Comparison of ENCODE assay signal across 19 cellular contexts in genomic region chr14:76829016-76829365, GRCh38. TPM values are rescaled to one million over a fixed set of nuclear protein-coding genes. Genes with fewer than 3 reads are reported as not detected.
A peak's percentile ranks its signal among the peaks of the same experiment; 100 is the strongest.
DNase-seq lines count a peak whose midpoint lies in the region; ATAC-seq, FAIRE-seq and TF ChIP-seq lines count a peak whose summit lies in the region.
"Had no signal": no experiment of that assay in that cellular context is flagged by ENCODE, and none has a peak within 500 bp of the region (broad histone marks: within the 10 kb centered on the region; RNA-seq: fewer than 3 reads in every experiment).

No MANE protein-coding gene starts in this region.

- H3K27me3 Mint-ChIP-seq in HFFc6 (ENCODE audit: insufficient read depth) (peaks cover 29% of the 10 kb centered on the region), progenitor cell of endocrine pancreas (no peaks in the 10 kb centered on the region), immature natural killer cell (ENCODE audit: low read depth in 3 of 3) (peaks cover 0 to 8% (median 7%) of the 10 kb centered on the region in 3 donors)

- peak overlapping the region; percentile 7; the same call in 1 of the 2 replicates for H3K4me3 Mint-ChIP-seq in HFFc6
- H3K4me3 Mint-ChIP-seq in progenitor cell of endocrine pancreas (ENCODE audit: low read depth) = peak overlapping the region; percentile 58
- H3K4me3 Mint-ChIP-seq in immature natural killer cell = no peak overlapping the region
- H3K4me3 Mint-ChIP-seq: type B pancreatic cell had no signal

- H3K9me3 Mint-ChIP-seq in HFFc6 (no peaks in the 10 kb centered on the region), progenitor cell of endocrine pancreas (ENCODE audit: low read depth) (peaks cover 4% of the 10 kb centered on the region), immature natural killer cell (no peaks in the 10 kb centered on the region)
- H3K9me3 Mint-ChIP-seq: type B pancreatic cell had no signal

- H3K36me3 Mint-ChIP-seq in HFFc6 (ENCODE audit: low read depth) (0 out of 2 replicates have a peak, but pooled peaks cover 4% of the 10 kb centered on the region), progenitor cell of endocrine pancreas (ENCODE audit: insufficient read depth) (peaks cover 7% of the 10 kb centered on the region), immature natural killer cell (no peaks in the 10 kb centered on the region)
- H3K36me3 Mint-ChIP-seq: type B pancreatic cell had no signal

- DNase-seq in HFFc6 (no peak), left cardiac atrium (peak; percentile 62), progenitor cell of endocrine pancreas (ENCODE audit: low spot score, unreplicated experiment) (no peak), immature natural killer cell (no peak), NCI-H748 treated with DMSO at 0.1 percent for 48 hours (lab: John Stamatoyannopoulos, UW) (no peak), D721Med (ENCODE audit: insufficient read length, low spot score) (no peak), UCSD-AML1 (lab: John Stamatoyannopoulos, UW; ENCODE audit: unreplicated experiment) (no peak)
- DNase-seq: activated CD8-positive, alpha-beta memory T cell treated with anti-CD3 and anti-CD28 coated beads for 24 hours; aorta; Calu3; foreskin melanocyte; NCI-H2081; NCI-H526 treated with DMSO at 0.1 percent for 48 hours had no signal

- no peak for FAIRE-seq in D721Med (lab: Jason Lieb, UNC)
- FAIRE-seq: keratinocyte had no signal

- TF ChIP-seq CTCF in HFFc6 (IDR thresholded peaks at IDR 0.05) = no peak
- no peak for TF ChIP-seq CTCF in progenitor cell of endocrine pancreas (IDR thresholded peaks at IDR 0.05; ENCODE audit: unreplicated experiment)
- TF ChIP-seq CTCF in D721Med (IDR thresholded peaks at IDR 0.05; ENCODE audit: insufficient read depth, missing control alignments) = no peak

- H3K27ac ChIP-seq in cingulate gyrus (ENCODE audit: low read depth, low read length) = peak overlapping the region; percentile 89

- intact Hi-C loops in left cardiac atrium (cut with DNase I) = no loop called here

- peak in 1 of 2 donors; percentile 85 for ATAC-seq in left cardiac atrium
- ATAC-seq: Panc1 had no signal

- H3K4me1 Mint-ChIP-seq in HFFc6 (ENCODE audit: low read depth) (peaks cover 16% of the 10 kb centered on the region), progenitor cell of endocrine pancreas (ENCODE audit: low read depth) (peaks cover 53% of the 10 kb centered on the region), immature natural killer cell (no peaks in the 10 kb centered on the region)

- H3K27ac Mint-ChIP-seq in HFFc6 (no peak overlapping the region), progenitor cell of endocrine pancreas (peak overlapping the region; percentile 98), immature natural killer cell (no peak overlapping the region)
- H3K27ac Mint-ChIP-seq: type B pancreatic cell had no signal

RNA-seq across cellular contexts. Expression of gene LRRC74A, which starts 2.8 kb away (rescaled TPM):
- not detected for total RNA-seq in HFFc6 (2021; fragmentation: NEBNext Ultra II Directional; extraction: Animal tissue kit (Norgen Biotek cat#: 25700))
- total RNA-seq in left cardiac atrium (not detected), progenitor cell of endocrine pancreas (not detected in 2 replicates)
- polyA plus RNA-seq in immature natural killer cell = not detected
- total RNA-seq: aorta, Calu3, M059J, renal cortical epithelial cell had no signal
- polyA plus RNA-seq: keratinocyte had no signal

RNA-seq across cellular contexts. Expression of gene ANGEL1, which starts 16.3 kb away (rescaled TPM):
- 1 to 10 TPM; 7.4 to 9.6 (median 8.0) TPM for total RNA-seq in HFFc6 (2021; fragmentation: NEBNext Ultra II Directional; extraction: Animal tissue kit (Norgen Biotek cat#: 25700))
- total RNA-seq in left cardiac atrium = 10 to 100 TPM; 14.9 to 21.6 TPM
- 121 and 129 TPM in 2 replicates for total RNA-seq in progenitor cell of endocrine pancreas
- polyA plus RNA-seq in immature natural killer cell = 10 to 100 TPM; 14.1 to 19.8 (median 17.8) TPM

Comparison
In these comparisons a context has a peak if more than half of its experiments do, and no peak if none do; other contexts are left out.
1. H3K4me3 Mint-ChIP-seq: peak in HFFc6 (single experiment) and progenitor cell of endocrine pancreas (single experiment); none in immature natural killer cell (0 of 5).